Comparison of ENCODE assay signal across 8 cellular contexts in the genomic region with DNA sequence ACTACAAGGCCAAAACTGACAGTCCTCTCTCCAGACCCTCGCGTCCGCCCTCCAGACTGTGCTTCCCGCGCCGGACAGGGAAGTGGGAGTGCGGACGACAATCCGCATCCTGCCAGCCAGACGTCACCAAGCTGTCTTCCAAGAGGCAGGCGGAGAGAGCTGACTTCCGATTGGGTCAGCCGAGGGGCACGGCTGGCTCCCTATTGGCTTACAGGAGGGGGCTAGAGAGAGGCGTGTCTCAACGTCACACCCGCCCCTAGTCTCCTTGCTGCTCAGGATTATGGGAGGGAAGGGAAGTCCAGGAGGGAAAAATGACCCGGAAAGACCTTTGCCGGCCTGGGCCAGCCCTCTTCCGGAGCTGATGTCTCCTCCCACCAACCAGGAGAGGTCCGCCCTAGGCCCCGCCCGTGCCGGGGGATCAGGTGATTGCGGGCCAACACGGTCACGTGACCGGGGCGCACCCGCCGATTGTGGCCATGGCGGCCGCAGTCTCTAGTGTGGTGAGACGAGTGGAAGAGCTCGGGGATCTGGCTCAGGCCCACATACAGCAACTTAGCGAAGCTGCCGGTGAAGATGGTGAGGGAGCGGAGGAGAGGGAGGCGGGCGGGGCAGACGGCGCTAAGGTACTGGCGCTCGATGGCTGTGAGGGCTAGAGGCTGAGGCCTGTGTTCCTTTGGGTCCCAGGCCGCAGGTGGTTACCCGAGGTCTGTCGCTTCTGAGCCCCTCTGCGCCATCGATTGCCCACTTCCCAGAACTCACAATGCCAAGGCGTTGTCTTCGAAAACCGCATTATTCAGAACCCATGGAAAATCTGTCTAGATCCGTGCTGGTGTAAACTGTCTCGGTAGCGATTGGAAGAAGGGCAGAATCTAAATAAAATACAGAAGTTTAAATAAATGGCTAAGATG. TPM values are rescaled to one million over a fixed set of nuclear protein-coding genes. Genes with fewer than 3 reads are reported as not detected.
DNase-seq lines count a peak whose midpoint lies in the region; ATAC-seq and TF ChIP-seq lines count a peak whose summit lies in the region.

A gene with protein sequence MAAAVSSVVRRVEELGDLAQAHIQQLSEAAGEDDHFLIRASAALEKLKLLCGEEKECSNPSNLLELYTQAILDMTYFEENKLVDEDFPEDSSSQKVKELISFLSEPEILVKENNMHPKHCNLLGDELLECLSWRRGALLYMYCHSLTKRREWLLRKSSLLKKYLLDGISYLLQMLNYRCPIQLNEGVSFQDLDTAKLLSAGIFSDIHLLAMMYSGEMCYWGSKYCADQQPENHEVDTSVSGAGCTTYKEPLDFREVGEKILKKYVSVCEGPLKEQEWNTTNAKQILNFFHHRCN (plus strand): TSS at position 453 of the 908 bp plus-strand sequence. CDS start 24 bp downstream, at position 477.

- H3K36me3 Mint-ChIP-seq in dendritic cell treated with granulocyte-macrophage colony-stimulating factor and Interleukin-4, amounts not matched to agents 40 ng/mL and 50 ng/mL, for 4 days (ENCODE audit: low read depth) = peaks cover 36% of the 10 kb centered on the region

- H3K27ac Mint-ChIP-seq in dendritic cell treated with granulocyte-macrophage colony-stimulating factor and Interleukin-4, amounts not matched to agents 40 ng/mL and 50 ng/mL, for 4 days = peak within 1 kb of the TSS; percentile 99

- intact Hi-C loops in dendritic cell treated with granulocyte-macrophage colony-stimulating factor and Interleukin-4, amounts not matched to agents 40 ng/mL and 50 ng/mL, for 4 days (cut with micrococcal nuclease) = loop anchor here (1.0 to 10.0 kb wide), 6 partner anchors 20 to 1221 kb away; a partner anchor contains a TSS

- DNase-seq in NCI-H774 (lab: John Stamatoyannopoulos, UW) (peak; percentile 100), left lobe of liver (ENCODE audit: low spot score) (peak; percentile 99)
- peak; percentile 95 for DNase-seq in activated CD4-positive, alpha-beta T cell treated with anti-CD3 and anti-CD28 coated beads, Interleukin-2, amount 50 U/mL, for 4 hours
- DNase-seq in stimulated activated CD4-positive, alpha-beta T cell treated with anti-CD3 and anti-CD28 coated beads, Interleukin-2, amount 100 ng/mL, for 4 hours (ENCODE audit: low read depth) = peak; percentile 94

- peaks cover 45% of the 10 kb centered on the region for H3K4me1 Mint-ChIP-seq in dendritic cell treated with granulocyte-macrophage colony-stimulating factor and Interleukin-4, amounts not matched to agents 40 ng/mL and 50 ng/mL, for 4 days (ENCODE audit: low read depth)

- TF ChIP-seq CTCF in C4-2B (conservative IDR thresholded peaks at IDR 0.05) = no peak

- H3K27me3 Mint-ChIP-seq in dendritic cell treated with granulocyte-macrophage colony-stimulating factor and Interleukin-4, amounts not matched to agents 40 ng/mL and 50 ng/mL, for 4 days = peaks cover 9% of the 10 kb centered on the region

- peak within 1 kb of the TSS; percentile 95 for H3K4me3 Mint-ChIP-seq in dendritic cell treated with granulocyte-macrophage colony-stimulating factor and Interleukin-4, amounts not matched to agents 40 ng/mL and 50 ng/mL, for 4 days

- peak; percentile 99 for ATAC-seq in GM19395 (IDR thresholded peaks at IDR 0.05; ENCODE audit: unreplicated experiment)
- ATAC-seq in HG03565 (IDR thresholded peaks at IDR 0.05; ENCODE audit: unreplicated experiment) = peak; percentile 96
- peak; percentile 97 for ATAC-seq in left lobe of liver

- H3K27ac ChIP-seq in C4-2B = peak within 1 kb of the TSS; percentile 76

- no peaks in the 10 kb centered on the region for H3K9me3 Mint-ChIP-seq in dendritic cell treated with granulocyte-macrophage colony-stimulating factor and Interleukin-4, amounts not matched to agents 40 ng/mL and 50 ng/mL, for 4 days

RNA-seq across cellular contexts. Expression of the gene that starts here (rescaled TPM):
- 10.6 TPM for total RNA-seq in left lobe of liver

Comparison
In these comparisons a context has a peak if more than half of its experiments do, and no peak if none do; other contexts are left out.
1. Peak in every context shown above with its lines: DNase-seq, ATAC-seq and H3K27ac ChIP-seq.